17 cellular contexts compared by ENCODE assay signal in the genomic region with DNA sequence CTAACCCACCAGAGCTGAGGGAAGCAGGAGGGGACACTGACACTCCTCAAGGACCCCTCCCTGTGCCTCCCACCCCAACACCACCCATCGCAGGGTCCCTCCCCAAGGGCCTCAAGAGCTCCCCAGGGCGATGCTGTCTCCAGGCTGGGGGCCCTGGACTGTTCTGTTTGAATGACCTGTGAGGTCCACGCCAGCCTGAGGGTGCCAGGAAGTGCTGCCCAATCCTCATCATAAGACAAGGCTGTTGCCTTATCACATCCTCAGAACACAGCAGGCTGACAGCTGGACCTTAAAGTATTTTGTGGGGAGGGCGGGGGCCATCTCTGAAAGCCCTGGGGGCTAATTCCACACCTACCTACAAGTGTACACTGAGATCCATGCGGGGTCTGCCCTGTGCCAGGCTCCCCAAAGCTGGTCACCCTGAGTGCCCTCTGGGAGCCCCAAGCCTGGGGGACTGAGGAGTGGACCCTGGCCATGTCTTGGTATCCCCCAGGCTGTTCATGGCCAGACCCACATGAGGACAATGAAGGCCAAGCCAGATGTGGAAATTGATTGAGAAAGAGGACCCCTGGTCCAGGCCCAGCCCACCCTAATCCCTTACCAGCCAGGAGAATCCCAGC. TPM values are rescaled to one million over a fixed set of nuclear protein-coding genes. Genes with fewer than 3 reads are reported as not detected.
DNase-seq lines count a peak whose midpoint lies in the region; ATAC-seq and TF ChIP-seq lines count a peak whose summit lies in the region.
"Had no signal": no experiment of that assay in that cellular context is flagged by ENCODE, and none has a peak within 500 bp of the region (broad histone marks: within the 10 kb centered on the region; RNA-seq: fewer than 3 reads in every experiment).

No MANE protein-coding gene starts in this region.

- intact Hi-C loops in cardiac septum (cut with DNase I), result no loop called here
- intact Hi-C loops in heart left ventricle (cut with DNase I), result loop anchor here in 4 of 10 donors (10.0 kb wide), 2 partner anchors 80 to 90 kb away; no protein-coding TSS in a partner anchor
- intact Hi-C loops in tibial artery (cut with DNase I; ENCODE audit: low total_unique reads), result no loop called here

- 86 to 100% (median 91%) methylated on average over 2 to 5 of the region's 5 CpGs for WGBS in heart left ventricle, 4 donors

- no peak overlapping the region for H3K27ac ChIP-seq in heart left ventricle
- H3K27ac ChIP-seq in tibial artery, result no peak overlapping the region
- H3K27ac ChIP-seq: PC-9 had no signal

- no peak for ATAC-seq in heart left ventricle
- ATAC-seq in HG03520 (IDR thresholded peaks at IDR 0.05; ENCODE audit: unreplicated experiment), result no peak
- no peak for ATAC-seq in GM21390 (IDR thresholded peaks at IDR 0.05; ENCODE audit: unreplicated experiment)
- ATAC-seq: GM23338 had no signal

- H3K36me3 ChIP-seq in heart left ventricle (no peaks in the 10 kb centered on the region), H7 (replicated peaks; ENCODE audit: control insufficient read depth, insufficient read depth, low read length) (no peaks in the 10 kb centered on the region), tibial artery (no peaks in the 10 kb centered on the region)

- H3K4me1 ChIP-seq in heart left ventricle (peaks cover 0 to 8% (median 0%) of the 10 kb centered on the region in 12 donors), tibial artery (no peaks in the 10 kb centered on the region)

- TF ChIP-seq CTCF in heart left ventricle (IDR thresholded peaks at IDR 0.05) (no peak), tibial artery (IDR thresholded peaks at IDR 0.05) (no peak)

- no peak for TF ChIP-seq POLR2A in heart left ventricle (IDR thresholded peaks at IDR 0.05)

- H3K4me3 ChIP-seq in heart left ventricle, result no peak overlapping the region
- no peak overlapping the region for H3K4me3 ChIP-seq in H7 (ENCODE audit: insufficient read depth, low read depth, low read length)
- no peak overlapping the region for H3K4me3 ChIP-seq in tibial artery
- H3K4me3 ChIP-seq: GM23338, PC-9 had no signal

- no peaks in the 10 kb centered on the region for H3K9me3 ChIP-seq in heart left ventricle
- no peaks in the 10 kb centered on the region for H3K9me3 ChIP-seq in tibial artery
- H3K9me3 ChIP-seq: Caco-2 had no signal

- DNase-seq in cardiac septum (ENCODE audit: low spot score), result peak; percentile 71
- DNase-seq in heart left ventricle, result no peak
- peak; percentile 27 for DNase-seq in H7
- peak; percentile 4 for DNase-seq in iPS-NIHi11 (ENCODE audit: low spot score)
- peak; percentile 17 to 45 for DNase-seq in tibial artery
- no peak for DNase-seq in T-helper 9 cell
- DNase-seq: Caco-2, DMS53, NCI-H1930, NCI-H2171, NCI-H446 treated with DMSO at 0.1 percent for 48 hours, NCI-H774, PC-9 had no signal

- H3K27me3 ChIP-seq in heart left ventricle (peaks cover 0 to 11% (median 0%) of the 10 kb centered on the region in 9 donors), H7 (ENCODE audit: control insufficient read depth, insufficient read depth, low read length) (no peaks in the 10 kb centered on the region; the same call in 1 of the 2 replicates), tibial artery (peaks cover 0 to 70% of the 10 kb centered on the region in 2 donors)

RNA-seq across cellular contexts. Expression of gene GOLGA6C, which starts 23.8 kb away (rescaled TPM):
- not detected for total RNA-seq in cardiac septum
- not detected for total RNA-seq in heart left ventricle
- not detected for polyA plus RNA-seq in heart left ventricle
- total RNA-seq in H7 (2014; rRNA removed; shearing (Covaris generic)), result 0.07 and 0.24 TPM in 2 replicates
- total RNA-seq: A673, Caco-2, PC-9 had no signal

RNA-seq across cellular contexts. Expression of gene C15orf39, which starts 32.6 kb away (rescaled TPM):
- total RNA-seq in cardiac septum, result 12.9 TPM
- total RNA-seq in heart left ventricle, result 10 to 100 TPM in 8 of 9 donors, 1 to 10 TPM in 1; 10.0 to 26.1 (median 13.9) TPM
- 10 to 100 TPM in 1 of 2 donors, 1 to 10 TPM in 1; 6.5 to 11.9 TPM for polyA plus RNA-seq in heart left ventricle
- 35.9 and 37.1 TPM in 2 replicates for total RNA-seq in H7 (2014; rRNA removed; shearing (Covaris generic))

RNA-seq across cellular contexts. Expression of gene GOLGA6D, which starts 48.3 kb away (rescaled TPM):
- not detected for total RNA-seq in cardiac septum
- total RNA-seq in heart left ventricle, result not detected
- not detected for polyA plus RNA-seq in heart left ventricle
- total RNA-seq in H7 (2014; rRNA removed; shearing (Covaris generic)), result 0.28 and 1.1 TPM in 2 replicates
- total RNA-seq: A673, Caco-2, PC-9 had no signal

Comparison
In these comparisons a context has a peak if more than half of its experiments do, and no peak if none do; other contexts are left out.
1. DNase-seq: peak in cardiac septum (single experiment), H7 (single experiment), iPS-NIHi11 (single experiment) and tibial artery (2 of 2); none in heart left ventricle (0 of 5) and T-helper 9 cell (single experiment).